ENCODE assay signal across 10 cellular contexts in genomic region chr11:20000393-20001134, GRCh38.
DNase-seq lines count a peak whose midpoint lies in the region; ATAC-seq and TF ChIP-seq lines count a peak whose summit lies in the region.
"Had no signal": no experiment of that assay in that cellular context is flagged by ENCODE, and none has a peak within 500 bp of the region (broad histone marks: within the 10 kb centered on the region; RNA-seq: fewer than 3 reads in every experiment).

No MANE protein-coding gene starts in this region.

- TF ChIP-seq CTCF in nephron progenitor cell (IDR thresholded peaks at IDR 0.05) (no peak), GM13976 (IDR thresholded peaks at IDR 0.05; ENCODE audit: borderline replicate concordance, control extremely low read depth, extremely low read depth, insufficient read depth, missing control alignments) (no peak)

- H3K27me3 Mint-ChIP-seq in nephron progenitor cell (ENCODE audit: low read depth, poor library complexity) = peaks cover 3% of the 10 kb centered on the region

- peaks cover 93% of the 10 kb centered on the region for H3K4me1 Mint-ChIP-seq in nephron progenitor cell

- intact Hi-C loops in left cardiac atrium (cut with DNase I) = no loop called here

- in situ Hi-C loops in GM13976 (cut with MboI; ENCODE audit: low sequenced_read_pairs, unreplicated experiment) = no loop called here

- DNase-seq in ELF-1 (ENCODE audit: low read depth, low spot score) = peak; percentile 96
- peak; percentile 51 to 57 for DNase-seq in NCI-H446 (lab: John Stamatoyannopoulos, UW)
- DNase-seq in left cardiac atrium = peak; percentile 24
- peak; percentile 58 for DNase-seq in nephron progenitor cell
- no peak for DNase-seq in GM13976 (ENCODE audit: low spot score)
- no peak for DNase-seq in NOMO-1 (lab: John Stamatoyannopoulos, UW; ENCODE audit: unreplicated experiment in 2 of 2)
- DNase-seq in DMS 273 (lab: John Stamatoyannopoulos, UW; ENCODE audit: unreplicated experiment) = no peak
- DNase-seq in foreskin melanocyte = no peak
- DNase-seq: MV-4-11 had no signal

- ATAC-seq in left cardiac atrium = peak; percentile 74 to 77

- peak overlapping the region; percentile 46 for H3K4me3 Mint-ChIP-seq in nephron progenitor cell
- H3K4me3 Mint-ChIP-seq: activated T-helper 1 cell treated with anti-CD3 and anti-CD28 coated beads, Interleukin-12 subunit alpha, Interleukin-12 subunit beta, Interleukin-2, Interleukin-4 antibody, amounts not matched to agents 30 ng/mL and 10 ng/mL and 1 ng/mL, durations not matched to agents 14 hours and 24 hours and 36 hours had no signal

- no peaks in the 10 kb centered on the region for H3K9me3 Mint-ChIP-seq in nephron progenitor cell
- H3K9me3 Mint-ChIP-seq: activated T-helper 1 cell treated with anti-CD3 and anti-CD28 coated beads, Interleukin-12 subunit alpha, Interleukin-12 subunit beta, Interleukin-2, Interleukin-4 antibody, amounts not matched to agents 30 ng/mL and 10 ng/mL and 1 ng/mL, durations not matched to agents 14 hours and 24 hours and 36 hours had no signal

- no peaks in the 10 kb centered on the region for H3K36me3 Mint-ChIP-seq in nephron progenitor cell (ENCODE audit: low read depth)

- H3K27ac Mint-ChIP-seq in nephron progenitor cell = peak overlapping the region; percentile 96
- H3K27ac Mint-ChIP-seq: activated T-helper 1 cell treated with anti-CD3 and anti-CD28 coated beads, Interleukin-12 subunit alpha, Interleukin-12 subunit beta, Interleukin-2, Interleukin-4 antibody, amounts not matched to agents 30 ng/mL and 10 ng/mL and 1 ng/mL, durations not matched to agents 14 hours and 24 hours and 36 hours had no signal

Comparison
In these comparisons a context has a peak if more than half of its experiments do, and no peak if none do; other contexts are left out.
1. DNase-seq: peak in ELF-1 (single experiment), NCI-H446 (2 of 2), left cardiac atrium (single experiment) and nephron progenitor cell (single experiment); none in GM13976 (single experiment), NOMO-1 (0 of 2), DMS 273 (single experiment) and foreskin melanocyte (single experiment).